19 cellular contexts compared by ENCODE assay signal in the genomic region with DNA sequence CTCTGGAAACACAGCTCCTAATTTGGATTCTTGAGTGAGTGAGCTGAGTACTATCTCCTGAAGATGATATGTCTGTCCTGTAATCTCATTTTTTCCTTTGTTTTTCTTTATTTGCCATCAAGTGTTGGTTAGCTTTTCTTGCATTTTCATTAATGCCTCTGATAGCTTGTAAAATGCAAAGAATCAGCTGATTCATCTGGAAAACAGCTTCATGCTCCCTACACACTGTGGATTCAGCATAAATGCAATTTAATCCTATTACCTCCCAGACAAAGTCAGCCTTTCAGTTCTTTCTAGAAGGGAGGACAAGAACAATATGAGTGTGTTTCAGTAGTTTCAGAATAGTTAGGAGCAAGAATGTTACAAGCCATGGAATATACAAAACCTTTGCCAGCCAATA.
"Had no signal": no experiment of that assay in that cellular context is flagged by ENCODE, and none has a peak within 500 bp of the region (broad histone marks: within the 10 kb centered on the region; RNA-seq: fewer than 3 reads in every experiment).

No MANE protein-coding gene starts in this region.

- H3K9me3 Mint-ChIP-seq: activated CD4-positive, alpha-beta memory T cell treated with anti-CD3 and anti-CD28 coated beads, Interleukin-2, amount 10 ng/mL, durations not matched to agents 7 days and 5 days; activated naive CD8-positive, alpha-beta T cell treated with anti-CD3 and anti-CD28 coated beads for 36 hours had no signal

- H3K4me3 Mint-ChIP-seq: activated CD4-positive, alpha-beta memory T cell treated with anti-CD3 and anti-CD28 coated beads, Interleukin-2, amount 10 ng/mL, durations not matched to agents 7 days and 5 days; activated CD8-positive, alpha-beta memory T cell treated with anti-CD3 and anti-CD28 coated beads, Interleukin-2, amount 10 ng/mL, durations not matched to agents 7 days and 5 days; activated naive CD8-positive, alpha-beta T cell treated with anti-CD3 and anti-CD28 coated beads for 36 hours had no signal

- H3K27me3 Mint-ChIP-seq: activated CD4-positive, alpha-beta memory T cell treated with anti-CD3 and anti-CD28 coated beads, Interleukin-2, amount 10 ng/mL, durations not matched to agents 7 days and 5 days had no signal

- H3K4me1 Mint-ChIP-seq: activated CD8-positive, alpha-beta memory T cell treated with anti-CD3 and anti-CD28 coated beads, Interleukin-2, amount 10 ng/mL, durations not matched to agents 7 days and 5 days had no signal

- H3K27ac ChIP-seq: body of pancreas, gastroesophageal sphincter, left ventricle myocardium inferior, neutrophil had no signal

- H3K4me3 ChIP-seq: body of pancreas, heart left ventricle, left ventricle myocardium inferior, stomach had no signal

- H3K36me3 ChIP-seq: gastroesophageal sphincter, heart left ventricle, left ventricle myocardium inferior, neutrophil, stomach had no signal

- H3K27ac Mint-ChIP-seq: activated CD4-positive, alpha-beta memory T cell treated with anti-CD3 and anti-CD28 coated beads, Interleukin-2, amount 10 ng/mL, durations not matched to agents 7 days and 5 days; activated CD8-positive, alpha-beta memory T cell treated with anti-CD3 and anti-CD28 coated beads, Interleukin-2, amount 10 ng/mL, durations not matched to agents 7 days and 5 days; activated naive CD8-positive, alpha-beta T cell treated with anti-CD3 and anti-CD28 coated beads for 36 hours; naive thymus-derived CD4-positive, alpha-beta T cell had no signal

- ATAC-seq: activated CD8-positive, alpha-beta memory T cell treated with anti-CD3 and anti-CD28 coated beads, Interleukin-2, amount 10 ng/mL, durations not matched to agents 7 days and 5 days; body of pancreas; gastroesophageal sphincter; heart left ventricle; naive thymus-derived CD4-positive, alpha-beta T cell had no signal

- H3K9me3 ChIP-seq: body of pancreas, gastroesophageal sphincter, heart left ventricle, left ventricle myocardium inferior, neutrophil, stomach had no signal

- DNase-seq: activated CD4-positive, alpha-beta memory T cell treated with anti-CD3 and anti-CD28 coated beads, Interleukin-2, amount 10 ng/mL, durations not matched to agents 7 days and 5 days; activated CD4-positive, alpha-beta T cell treated with anti-CD3 and anti-CD28 coated beads for 48 hours; activated CD4-positive, CD25-positive, alpha-beta regulatory T cell; activated CD8-positive, alpha-beta memory T cell treated with anti-CD3 and anti-CD28 coated beads, Interleukin-2, amount 10 ng/mL, durations not matched to agents 7 days and 5 days; activated naive CD4-positive, alpha-beta T cell; activated naive CD8-positive, alpha-beta T cell treated with anti-CD3 and anti-CD28 coated beads for 36 hours; amniotic stem cell; body of pancreas; central memory CD4-positive, alpha-beta T cell; heart left ventricle; kidney glomerular epithelial cell; left ventricle myocardium inferior; naive thymus-derived CD4-positive, alpha-beta T cell; posterior cingulate gyrus; stimulated activated CD4-positive, alpha-beta T cell treated with anti-CD3 and anti-CD28 coated beads, Interleukin-4, amount 100 ng/mL, for 1 hour; stomach; trophoblast cell had no signal

- H3K36me3 Mint-ChIP-seq: activated CD8-positive, alpha-beta memory T cell treated with anti-CD3 and anti-CD28 coated beads, Interleukin-2, amount 10 ng/mL, durations not matched to agents 7 days and 5 days; activated naive CD8-positive, alpha-beta T cell treated with anti-CD3 and anti-CD28 coated beads for 36 hours had no signal

- H3K4me1 ChIP-seq: body of pancreas, left ventricle myocardium inferior had no signal

- H3K27me3 ChIP-seq: body of pancreas, gastroesophageal sphincter, heart left ventricle, neutrophil, stomach had no signal
